ENCODE assay signal across 12 cellular contexts in the genomic region with DNA sequence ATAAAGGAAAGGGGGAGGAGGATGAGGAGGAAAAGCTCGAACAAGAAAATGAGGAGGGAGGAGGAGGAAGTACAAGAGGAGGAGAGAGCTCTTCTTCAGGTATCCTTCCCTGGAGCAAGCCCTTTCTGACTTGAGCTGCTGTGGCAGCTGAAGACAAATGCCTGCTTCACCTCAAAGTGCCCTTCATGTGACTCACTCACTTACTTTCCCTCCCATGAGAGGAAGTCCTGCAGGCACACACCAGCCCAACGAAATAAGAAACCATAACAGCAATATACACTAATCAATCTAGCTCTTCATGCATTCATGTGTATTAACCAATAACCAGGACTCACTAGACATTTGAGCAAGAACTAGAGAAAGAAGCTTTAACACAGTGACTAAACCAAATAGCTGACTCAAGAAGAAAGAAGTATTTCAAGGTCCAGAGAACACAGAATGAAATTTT.
DNase-seq lines count a peak whose midpoint lies in the region; ATAC-seq and TF ChIP-seq lines count a peak whose summit lies in the region.
"Had no signal": no experiment of that assay in that cellular context is flagged by ENCODE, and none has a peak within 500 bp of the region (broad histone marks: within the 10 kb centered on the region; RNA-seq: fewer than 3 reads in every experiment).

No MANE protein-coding gene starts in this region.

- H3K27me3 ChIP-seq in ascending aorta = no peaks in the 10 kb centered on the region
- peaks cover 0 to 10% (median 0%) of the 10 kb centered on the region in 9 donors for H3K27me3 ChIP-seq in heart left ventricle

- H3K9me3 ChIP-seq in ascending aorta (no peaks in the 10 kb centered on the region), heart left ventricle (no peaks in the 10 kb centered on the region)

- no peak overlapping the region for H3K27ac ChIP-seq in RWPE1
- no peak overlapping the region for H3K27ac ChIP-seq in ascending aorta
- no peak overlapping the region for H3K27ac ChIP-seq in heart left ventricle
- H3K27ac ChIP-seq: C4-2B, SK-N-MC had no signal

- CTCF ChIA-PET in RWPE1 (lab: Yijun Ruan, JAX) = interaction anchor here (1.0 kb wide), 1 partner anchor 252 kb away, joined by 4 read pairs; a partner anchor contains a TSS

- H3K36me3 ChIP-seq in ascending aorta (no peaks in the 10 kb centered on the region), heart left ventricle (no peaks in the 10 kb centered on the region)

- DNase-seq in GM12865 (ENCODE audit: low read depth) (peak; percentile 86), RWPE1 (ENCODE audit: low spot score) (peak; percentile 50), SIG-M5 treated with dmso at 0.1 percent for 504 hours (lab: John Stamatoyannopoulos, UW; ENCODE audit: unreplicated experiment) (no peak), cerebellum (ENCODE audit: low spot score) (no peak), ascending aorta (ENCODE audit: low spot score in 2 of 2) (no peak), heart left ventricle (no peak)
- DNase-seq: activated naive CD4-positive, alpha-beta T cell; erythroblast had no signal

- intact Hi-C loops in ascending aorta (cut with DNase I) (no loop called here), heart left ventricle (cut with DNase I) (no loop called here)

- TF ChIP-seq CTCF in GM12865 (IDR thresholded peaks at IDR 0.05; ENCODE audit: insufficient read depth, low read depth, low read length, missing control alignments) = no peak
- TF ChIP-seq CTCF in RWPE1 (conservative IDR thresholded peaks at IDR 0.05; ENCODE audit: low read depth) = no peak
- no peak for TF ChIP-seq CTCF in ascending aorta (IDR thresholded peaks at IDR 0.05)
- no peak for TF ChIP-seq CTCF in heart left ventricle (IDR thresholded peaks at IDR 0.05)

- POLR2A ChIA-PET in RWPE1 (lab: Yijun Ruan, JAX; ENCODE audit: low non-redundant PET) = no interaction called here

- no peak for TF ChIP-seq POLR2A in heart left ventricle (IDR thresholded peaks at IDR 0.05)

- H3K4me3 ChIP-seq in GM12865 (ENCODE audit: low read depth, low read length) (no peak overlapping the region), ascending aorta (no peak overlapping the region), heart left ventricle (no peak overlapping the region)
- H3K4me3 ChIP-seq: SK-N-MC had no signal

- H3K4me1 ChIP-seq in ascending aorta (no peaks in the 10 kb centered on the region), heart left ventricle (peaks cover 0 to 7% (median 0%) of the 10 kb centered on the region in 12 donors)

- peak; percentile 92 for ATAC-seq in GM19467 (IDR thresholded peaks at IDR 0.05; ENCODE audit: unreplicated experiment)
- ATAC-seq in HG03066 (IDR thresholded peaks at IDR 0.05; ENCODE audit: low read depth, unreplicated experiment) = peak; percentile 90
- no peak for ATAC-seq in heart left ventricle

- WGBS in heart left ventricle, 4 donors = 30 to 54% (median 44%) methylated on average over 2 of the region's 2 CpGs

Comparison
In these comparisons a context has a peak if more than half of its experiments do, and no peak if none do; other contexts are left out.
1. DNase-seq: peak in GM12865 (single experiment) and RWPE1 (single experiment); none in SIG-M5 treated with dmso at 0.1 percent for 504 hours (single experiment), cerebellum (single experiment), ascending aorta (0 of 2) and heart left ventricle (0 of 5).
2. ATAC-seq: peak in GM19467 (single experiment) and HG03066 (single experiment); none in heart left ventricle (0 of 4).